ENCODE assay signal across 13 cellular contexts in genomic region chr9:3708751-3709150, GRCh38.
A peak's percentile ranks its signal among the peaks of the same experiment; 100 is the strongest.
DNase-seq lines count a peak whose midpoint lies in the region; ATAC-seq and TF ChIP-seq lines count a peak whose summit lies in the region.
"Had no signal": no experiment of that assay in that cellular context is flagged by ENCODE, and none has a peak within 500 bp of the region (broad histone marks: within the 10 kb centered on the region; RNA-seq: fewer than 3 reads in every experiment).

No MANE protein-coding gene starts in this region.

- H3K4me1 ChIP-seq in A673 (ENCODE audit: insufficient read depth, low read length, poor library complexity, severe bottlenecking) (no peaks in the 10 kb centered on the region), PC-9 (replicated peaks; ENCODE audit: insufficient read depth) (no peaks in the 10 kb centered on the region), gastrocnemius medialis (no peaks in the 10 kb centered on the region)
- H3K4me1 ChIP-seq: pancreas, uterus had no signal

- no peaks in the 10 kb centered on the region for H3K4me1 Mint-ChIP-seq in stimulated activated effector memory CD8-positive, alpha-beta T cell treated with anti-CD3 and anti-CD28 coated beads, Interleukin-12 subunit alpha, Interleukin-12 subunit beta, amount 100 ng/mL, for 72 hours

- H3K27ac Mint-ChIP-seq in stimulated activated effector memory CD8-positive, alpha-beta T cell treated with anti-CD3 and anti-CD28 coated beads, Interleukin-12 subunit alpha, Interleukin-12 subunit beta, amount 100 ng/mL, for 72 hours, result no peak overlapping the region

- H3K27me3 ChIP-seq in A673 (replicated peaks; ENCODE audit: insufficient read depth, low read depth, low read length, poor library complexity), result peaks cover 10% of the 10 kb centered on the region
- H3K27me3 ChIP-seq in PC-9 (ENCODE audit: insufficient read depth, low read depth), result no peaks in the 10 kb centered on the region
- H3K27me3 ChIP-seq in gastrocnemius medialis, result no peaks in the 10 kb centered on the region
- H3K27me3 ChIP-seq: pancreas, uterus had no signal

- H3K9me2 ChIP-seq in PC-9 (ENCODE audit: insufficient read depth), result no peaks in the 10 kb centered on the region

- BruUV-seq in A673 (replicated peaks; lab: Mats Ljungman, UMichigan), result no TSS peak
- BruUV-seq in PC-9 (replicated peaks; lab: Mats Ljungman, UMichigan), result no TSS peak

- H2AFZ ChIP-seq in PC-9, result no peak overlapping the region

- no peak overlapping the region for H3K4me2 ChIP-seq in PC-9

- H3K79me2 ChIP-seq in PC-9 (ENCODE audit: low read depth), result no peaks in the 10 kb centered on the region

- DNase-seq in A673 (ENCODE audit: low spot score) (peak; percentile 88), NCI-H1092 (lab: John Stamatoyannopoulos, UW) (peak; percentile 84), PC-9 (peak; percentile 42 to 49), fibroblast of pulmonary artery (ENCODE audit: low read depth) (peak; percentile 77), Right ventricle myocardium inferior (ENCODE audit: missing footprints) (no peak), gastrocnemius medialis (no peak)
- no peak for DNase-seq in stimulated activated effector memory CD8-positive, alpha-beta T cell treated with anti-CD3 and anti-CD28 coated beads, Interleukin-12 subunit alpha, Interleukin-12 subunit beta, amount 100 ng/mL, for 72 hours (ENCODE audit: low spot score in 2 of 2)
- DNase-seq in central memory CD4-positive, alpha-beta T cell, result no peak
- DNase-seq: pancreas, uterus, WERI-Rb-1 had no signal

- no peaks in the 10 kb centered on the region for H3K36me3 Mint-ChIP-seq in stimulated activated effector memory CD8-positive, alpha-beta T cell treated with anti-CD3 and anti-CD28 coated beads, Interleukin-12 subunit alpha, Interleukin-12 subunit beta, amount 100 ng/mL, for 72 hours

- TF ChIP-seq CTCF in A673 (conservative IDR thresholded peaks at IDR 0.05; ENCODE audit: low read depth, low read length) (no peak), PC-9 (conservative IDR thresholded peaks at IDR 0.05) (no peak), fibroblast of pulmonary artery (IDR thresholded peaks at IDR 0.05; ENCODE audit: low read length, missing control alignments) (no peak), gastrocnemius medialis (IDR thresholded peaks at IDR 0.05 in 4 of 5, conservative IDR thresholded peaks at IDR 0.05 in 1 of 5) (no peak)

- H3K27ac ChIP-seq in A673 (ENCODE audit: low read depth, low read length, poor library complexity, severe bottlenecking) (no peak overlapping the region), PC-9 (no peak overlapping the region), gastrocnemius medialis (no peak overlapping the region)
- H3K27ac ChIP-seq: pancreas, uterus, WERI-Rb-1 had no signal

- intact Hi-C loops in A673 (cut with micrococcal nuclease; ENCODE audit: unreplicated experiment), result no loop called here
- intact Hi-C loops in PC-9 (cut with micrococcal nuclease; ENCODE audit: unreplicated experiment), result no loop called here
- intact Hi-C loops in Right ventricle myocardium inferior (cut with DNase I), result no loop called here
- intact Hi-C loops in gastrocnemius medialis (cut with DNase I; ENCODE audit: low total_unique reads), result no loop called here

- POLR2A ChIA-PET in A673 (lab: Charles Lee; ENCODE audit: low non-redundant PET), result no interaction called here
- POLR2A ChIA-PET in PC-9 (lab: Charles Lee; ENCODE audit: unreplicated experiment), result no interaction called here

- H4K20me1 ChIP-seq in PC-9 (ENCODE audit: insufficient read depth), result no peaks in the 10 kb centered on the region

- CTCF ChIA-PET in A673 (lab: Charles Lee), result interaction anchor here (0.6 kb wide), 1 partner anchor 411 kb away, joined by 5 read pairs; no protein-coding TSS in a partner anchor
- CTCF ChIA-PET in PC-9 (lab: Charles Lee), result interaction anchor here (0.7 kb wide), 1 partner anchor 142 kb away, joined by 6 read pairs; no protein-coding TSS in a partner anchor

- no peaks in the 10 kb centered on the region for H3F3A ChIP-seq in PC-9 (ENCODE audit: insufficient read depth, low read depth)

- H3K4me3 ChIP-seq in A673 (ENCODE audit: low read depth, low read length, poor library complexity, severe bottlenecking) (no peak overlapping the region), PC-9 (no peak overlapping the region), fibroblast of pulmonary artery (replicated peaks; ENCODE audit: low read depth, low read length) (no peak overlapping the region), gastrocnemius medialis (no peak overlapping the region)
- H3K4me3 ChIP-seq: pancreas, uterus had no signal

- ATAC-seq in Right ventricle myocardium inferior (no peak), gastrocnemius medialis (no peak)
- ATAC-seq in stimulated activated effector memory CD8-positive, alpha-beta T cell treated with anti-CD3 and anti-CD28 coated beads, Interleukin-12 subunit alpha, Interleukin-12 subunit beta, amount 100 ng/mL, for 72 hours, result no peak
- ATAC-seq: left lobe of liver, Panc1 had no signal

- H3K9me3 ChIP-seq in A673 (ENCODE audit: low read depth, low read length, poor library complexity, severe bottlenecking) (no peaks in the 10 kb centered on the region), PC-9 (ENCODE audit: insufficient read depth, low read depth) (no peaks in the 10 kb centered on the region), gastrocnemius medialis (no peaks in the 10 kb centered on the region)
- H3K9me3 ChIP-seq: pancreas, uterus had no signal

- no peaks in the 10 kb centered on the region for H3K36me3 ChIP-seq in A673 (ENCODE audit: insufficient read depth, low read length, poor library complexity, severe bottlenecking)
- H3K36me3 ChIP-seq in PC-9 (ENCODE audit: low read depth), result no peaks in the 10 kb centered on the region
- no peaks in the 10 kb centered on the region for H3K36me3 ChIP-seq in gastrocnemius medialis
- H3K36me3 ChIP-seq: pancreas, uterus, WERI-Rb-1 had no signal

- no peak overlapping the region for H3K4me3 Mint-ChIP-seq in stimulated activated effector memory CD8-positive, alpha-beta T cell treated with anti-CD3 and anti-CD28 coated beads, Interleukin-12 subunit alpha, Interleukin-12 subunit beta, amount 100 ng/mL, for 72 hours

- in situ Hi-C loops in gastrocnemius medialis (cut with MboI; ENCODE audit: low sequenced_read_pairs in 4 of 4), result no loop called here

- no peak for TF ChIP-seq POLR2A in gastrocnemius medialis (IDR thresholded peaks at IDR 0.05)

- no peaks in the 10 kb centered on the region for H3K9me3 Mint-ChIP-seq in stimulated activated effector memory CD8-positive, alpha-beta T cell treated with anti-CD3 and anti-CD28 coated beads, Interleukin-12 subunit alpha, Interleukin-12 subunit beta, amount 100 ng/mL, for 72 hours

Comparison
In these comparisons a context has a peak if more than half of its experiments do, and no peak if none do; other contexts are left out.
1. DNase-seq: peak in A673 (single experiment), NCI-H1092 (single experiment), PC-9 (2 of 2) and fibroblast of pulmonary artery (single experiment); none in Right ventricle myocardium inferior (single experiment), gastrocnemius medialis (0 of 2), stimulated activated effector memory CD8-positive, alpha-beta T cell treated with anti-CD3 and anti-CD28 coated beads, Interleukin-12 subunit alpha, Interleukin-12 subunit beta, amount 100 ng/mL, for 72 hours (0 of 2) and central memory CD4-positive, alpha-beta T cell (single experiment).